19 cellular contexts compared by ENCODE assay signal in genomic region chr4:39435875-39436563, GRCh38. TPM values are rescaled to one million over a fixed set of nuclear protein-coding genes. Genes with fewer than 3 reads are reported as not detected.
DNase-seq lines count a peak whose midpoint lies in the region; ATAC-seq, FAIRE-seq and TF ChIP-seq lines count a peak whose summit lies in the region.
"Had no signal": no experiment of that assay in that cellular context is flagged by ENCODE, and none has a peak within 500 bp of the region (broad histone marks: within the 10 kb centered on the region; RNA-seq: fewer than 3 reads in every experiment).

No MANE protein-coding gene starts in this region.

- no peak overlapping the region for H3K4me2 ChIP-seq in Karpas-422 (ENCODE audit: low read depth, low read length, poor library complexity, severe bottlenecking)
- H3K4me2 ChIP-seq in mammary epithelial cell (ENCODE audit: insufficient read depth, low read depth, low read length): no peak overlapping the region
- H3K4me2 ChIP-seq in mesenchymal stem cell (ENCODE audit: low read length, poor library complexity, severe bottlenecking): no peak overlapping the region

- H3K36me3 Mint-ChIP-seq in natural killer cell treated with Interleukin-12 subunit alpha and Interleukin-12 subunit beta and Interleukin-15 and Interleukin-18, amount 100 ng/mL, for 72 hours: no peaks in the 10 kb centered on the region
- H3K36me3 Mint-ChIP-seq: CD14-positive monocyte had no signal

- H4K20me1 ChIP-seq in Karpas-422 (ENCODE audit: insufficient read depth, low read depth, low read length) (no peaks in the 10 kb centered on the region), mammary epithelial cell (ENCODE audit: insufficient read depth, low read length) (no peaks in the 10 kb centered on the region)

- H3K9ac ChIP-seq in Karpas-422 (ENCODE audit: low read length) (no peak overlapping the region), mammary epithelial cell (ENCODE audit: insufficient read depth, low read length) (no peak overlapping the region), mesenchymal stem cell (ENCODE audit: low read length) (no peak overlapping the region)

- H3K4me3 ChIP-seq in Karpas-422 (ENCODE audit: low read length): no peak overlapping the region
- H3K4me3 ChIP-seq in mammary epithelial cell (replicated peaks in 1 of 3; ENCODE audit: insufficient read depth in 1 of 3, low read depth in 2 of 3, low read length in 3 of 3): no peak overlapping the region
- no peak overlapping the region for H3K4me3 ChIP-seq in mesenchymal stem cell (ENCODE audit: insufficient read depth in 1 of 2, low read depth in 1 of 2, low read length in 2 of 2)
- H3K4me3 ChIP-seq: Peyer's patch, stomach had no signal

- no peaks in the 10 kb centered on the region for H3K36me3 ChIP-seq in Karpas-422 (ENCODE audit: insufficient read depth, low read length)
- H3K36me3 ChIP-seq in mammary epithelial cell (ENCODE audit: insufficient read depth, low read length): no peaks in the 10 kb centered on the region
- H3K36me3 ChIP-seq in mesenchymal stem cell (ENCODE audit: control insufficient read depth in 1 of 2, insufficient read depth in 2 of 2, low read depth in 1 of 2, low read length in 2 of 2): no peaks in the 10 kb centered on the region
- H3K36me3 ChIP-seq: Peyer's patch, stomach had no signal

- no peak overlapping the region for H2BK15ac ChIP-seq in mesenchymal stem cell (ENCODE audit: low read depth, poor library complexity, severe bottlenecking)

- peaks cover 3 to 18% of the 10 kb centered on the region in 2 donors for H3K27me3 Mint-ChIP-seq in natural killer cell treated with Interleukin-12 subunit alpha and Interleukin-12 subunit beta and Interleukin-15 and Interleukin-18, amount 100 ng/mL, for 72 hours

- ATAC-seq in natural killer cell treated with Interleukin-12 subunit alpha and Interleukin-12 subunit beta and Interleukin-15 and Interleukin-18, amount 100 ng/mL, for 72 hours: no peak
- no peak for ATAC-seq in GM18867 (IDR thresholded peaks at IDR 0.05; ENCODE audit: unreplicated experiment)

- H2AK5ac ChIP-seq in mesenchymal stem cell (ENCODE audit: low read length, severe bottlenecking): no peak overlapping the region

- H3K9me3 ChIP-seq in Karpas-422 (ENCODE audit: low read length) (no peaks in the 10 kb centered on the region), mammary epithelial cell (replicated peaks; ENCODE audit: insufficient read depth, low read length) (no peaks in the 10 kb centered on the region), mesenchymal stem cell (ENCODE audit: control insufficient read depth, low read length) (no peaks in the 10 kb centered on the region)
- H3K9me3 ChIP-seq: Peyer's patch, stomach had no signal

- H3K27ac Mint-ChIP-seq in natural killer cell treated with Interleukin-12 subunit alpha and Interleukin-12 subunit beta and Interleukin-15 and Interleukin-18, amount 100 ng/mL, for 72 hours: no peak overlapping the region
- H3K27ac Mint-ChIP-seq: CD14-positive monocyte had no signal

- H2BK120ac ChIP-seq in mesenchymal stem cell (ENCODE audit: low read depth, low read length): no peak overlapping the region

- no peaks in the 10 kb centered on the region for H3K27me3 ChIP-seq in Karpas-422 (ENCODE audit: low read length)
- H3K27me3 ChIP-seq in mammary epithelial cell (ENCODE audit: insufficient read depth, low read length): no peaks in the 10 kb centered on the region
- H3K27me3 ChIP-seq in mesenchymal stem cell (ENCODE audit: control insufficient read depth in 1 of 2, insufficient read depth in 1 of 2, low read length in 2 of 2): peaks cover 8 to 29% of the 10 kb centered on the region in 2 experiments
- H3K27me3 ChIP-seq: Peyer's patch, stomach had no signal

- in situ Hi-C loops in mammary epithelial cell (cut with MboI; ENCODE audit: low sequenced_read_pairs in 2 of 2): no loop called here

- H3K79me1 ChIP-seq in mesenchymal stem cell (replicated peaks; ENCODE audit: low read length, poor library complexity, severe bottlenecking): no peaks in the 10 kb centered on the region

- H3K27ac ChIP-seq in Karpas-422 (ENCODE audit: low read length) (no peak overlapping the region), mammary epithelial cell (ENCODE audit: insufficient read depth, low read depth, low read length) (no peak overlapping the region), mesenchymal stem cell (ENCODE audit: low read length, poor library complexity, severe bottlenecking) (no peak overlapping the region)
- H3K27ac ChIP-seq: Peyer's patch, stomach had no signal

- no peaks in the 10 kb centered on the region for H3K79me2 ChIP-seq in Karpas-422 (ENCODE audit: low read length)
- no peaks in the 10 kb centered on the region for H3K79me2 ChIP-seq in mammary epithelial cell (ENCODE audit: insufficient read depth, low read length)

- WGBS in mammary epithelial cell (ENCODE audit: low coverage, missing lambda C conversion rate): 63% methylated on average over 7 of the region's 7 CpGs
- WGBS in mesenchymal stem cell: 84% methylated on average over 4 of the region's 7 CpGs

- H2BK5ac ChIP-seq in mesenchymal stem cell (ENCODE audit: low read depth, low read length, poor library complexity, severe bottlenecking): no peak overlapping the region

- no peak overlapping the region for H3K18ac ChIP-seq in mesenchymal stem cell (ENCODE audit: low read depth in 1 of 2, low read length in 2 of 2)

- intact Hi-C loops in mammary epithelial cell (cut with micrococcal nuclease): loop anchor here (5.0 kb wide), 1 partner anchor 254 kb away; the partner anchor contains the start of gene WDR19

- H3K4me3 Mint-ChIP-seq in natural killer cell treated with Interleukin-12 subunit alpha and Interleukin-12 subunit beta and Interleukin-15 and Interleukin-18, amount 100 ng/mL, for 72 hours: no peak overlapping the region
- H3K4me3 Mint-ChIP-seq: CD14-positive monocyte had no signal

- CTCF ChIA-PET in mammary epithelial cell (lab: Charles Lee; ENCODE audit: low non-redundant PET): interaction anchor here (0.7 kb wide), 1 partner anchor 291 kb away, joined by 6 read pairs; no protein-coding TSS in a partner anchor

- no peak overlapping the region for H2AFZ ChIP-seq in Karpas-422 (ENCODE audit: low read length)
- no peak overlapping the region for H2AFZ ChIP-seq in mammary epithelial cell (ENCODE audit: low read depth, low read length)
- no peak overlapping the region for H2AFZ ChIP-seq in mesenchymal stem cell (ENCODE audit: low read depth, low read length)

- FAIRE-seq in D721Med (lab: Jason Lieb, UNC): no peak

- H4K8ac ChIP-seq in mesenchymal stem cell (ENCODE audit: low read length): peak overlapping the region; percentile 17

- H3K23ac ChIP-seq in mesenchymal stem cell (ENCODE audit: low read length in 2 of 2): no peak overlapping the region

- no peak overlapping the region for H3K4ac ChIP-seq in mesenchymal stem cell (ENCODE audit: low read depth in 1 of 2, low read length in 2 of 2)

- no peaks in the 10 kb centered on the region for H3K9me3 Mint-ChIP-seq in natural killer cell treated with Interleukin-12 subunit alpha and Interleukin-12 subunit beta and Interleukin-15 and Interleukin-18, amount 100 ng/mL, for 72 hours
- H3K9me3 Mint-ChIP-seq: CD14-positive monocyte had no signal

- TF ChIP-seq CTCF in D721Med (IDR thresholded peaks at IDR 0.05; ENCODE audit: insufficient read depth, missing control alignments) (peak; percentile 40), mammary epithelial cell (conservative IDR thresholded peaks at IDR 0.05 in 1 of 2, IDR thresholded peaks at IDR 0.05 in 1 of 2; ENCODE audit: extremely low read depth in 1 of 2, insufficient read depth in 1 of 2, low read depth in 1 of 2, low read length in 2 of 2) (peak; percentile 2 to 24)

- H4K91ac ChIP-seq in mesenchymal stem cell (ENCODE audit: low read length): no peak overlapping the region

- dilution Hi-C loops in mammary epithelial cell (cut with HindIII; ENCODE audit: low sequenced_read_pairs): no loop called here

- BruUV-seq in mammary epithelial cell (replicated peaks; lab: Mats Ljungman, UMichigan): no TSS peak

- H3K14ac ChIP-seq in mesenchymal stem cell (ENCODE audit: low read length in 2 of 2): no peak overlapping the region

- no peaks in the 10 kb centered on the region for H3K4me1 Mint-ChIP-seq in natural killer cell treated with Interleukin-12 subunit alpha and Interleukin-12 subunit beta and Interleukin-15 and Interleukin-18, amount 100 ng/mL, for 72 hours (ENCODE audit: low read depth in 2 of 2)
- H3K4me1 Mint-ChIP-seq: CD14-positive monocyte had no signal

- no peaks in the 10 kb centered on the region for H3K9me2 ChIP-seq in Karpas-422 (replicated peaks; ENCODE audit: insufficient read depth, low read length)

- no peak overlapping the region for H2BK12ac ChIP-seq in mesenchymal stem cell (ENCODE audit: low read length in 2 of 2)

- DNase-seq in D721Med (ENCODE audit: insufficient read length, low spot score) (no peak), Karpas-422 (peak; percentile 50), mammary epithelial cell (no peak), mesenchymal stem cell (no peak), NCI-H146 treated with DMSO at 0.1 percent for 48 hours (lab: John Stamatoyannopoulos, UW; ENCODE audit: unreplicated experiment) (no peak)
- DNase-seq in natural killer cell treated with Interleukin-12 subunit alpha and Interleukin-12 subunit beta and Interleukin-15 and Interleukin-18, amount 100 ng/mL, for 72 hours (ENCODE audit: low spot score): no peak
- DNase-seq in stimulated activated CD4-positive, alpha-beta T cell treated with anti-CD3 and anti-CD28 coated beads, Interleukin-1b, Interleukin-23, amount 100 ng/mL, for 48 hours: no peak
- DNase-seq: activated CD4-positive, alpha-beta T cell treated with anti-CD3 and anti-CD28 coated beads, Interleukin-2, amount 50 U/mL, for 48 hours; activated effector memory CD4-positive, alpha-beta T cell treated with anti-CD3 and anti-CD28 coated beads, Interleukin-2, amount 50 U/mL, for 16 hours; caudate nucleus; GF-D8; NCI-H2171 treated with DMSO at 0.1 percent for 48 hours; Peyer's patch; retina; stomach had no signal

- no peaks in the 10 kb centered on the region for H3K4me1 ChIP-seq in Karpas-422 (ENCODE audit: low read length)
- H3K4me1 ChIP-seq in mammary epithelial cell (ENCODE audit: insufficient read depth, low read length): no peaks in the 10 kb centered on the region
- peaks cover 2% of the 10 kb centered on the region for H3K4me1 ChIP-seq in mesenchymal stem cell (ENCODE audit: control insufficient read depth, insufficient read depth, low read depth, low read length)
- H3K4me1 ChIP-seq: Peyer's patch, stomach had no signal

RNA-seq across cellular contexts. Expression of gene RPL9, which starts 22.7 kb away (rescaled TPM):
- 3,556 and 5,641 TPM in 2 replicates for total RNA-seq in Karpas-422 (2014; rRNA removed; shearing (Covaris generic); ENCODE audit: low replicate concordance)
- total RNA-seq in mammary epithelial cell: 1,000 to 10,000 TPM in 1 of 2 donors, 100 to 1,000 TPM in 1; 524 to 1,844 TPM
- 1,095 TPM for polyA plus RNA-seq in mammary epithelial cell
- 202 TPM for polyA minus RNA-seq in mammary epithelial cell
- 1,728 TPM for polyA plus RNA-seq in mesenchymal stem cell (2013, experiment 1 of 2)
- 1,807 TPM for polyA plus RNA-seq in mesenchymal stem cell (2013, experiment 2 of 2)
- 1,000 to 10,000 TPM in 1 of 2 donors, 100 to 1,000 TPM in 1; 980 to 1,126 TPM for total RNA-seq in natural killer cell treated with Interleukin-12 subunit alpha and Interleukin-12 subunit beta and Interleukin-15 and Interleukin-18, amount 100 ng/mL, for 72 hours

RNA-seq across cellular contexts. Expression of gene LIAS, which starts 22.8 kb away (rescaled TPM):
- 14.1 and 19.5 TPM in 2 replicates for total RNA-seq in Karpas-422 (2014; rRNA removed; shearing (Covaris generic); ENCODE audit: low replicate concordance)
- 10 to 100 TPM in 1 of 2 donors, 1 to 10 TPM in 1; 8.5 to 17.6 TPM for total RNA-seq in mammary epithelial cell
- polyA plus RNA-seq in mammary epithelial cell: 10.5 TPM
- not detected for polyA minus RNA-seq in mammary epithelial cell
- 8.4 TPM for polyA plus RNA-seq in mesenchymal stem cell (2013, experiment 1 of 2)
- 8.1 TPM for polyA plus RNA-seq in mesenchymal stem cell (2013, experiment 2 of 2)
- total RNA-seq in natural killer cell treated with Interleukin-12 subunit alpha and Interleukin-12 subunit beta and Interleukin-15 and Interleukin-18, amount 100 ng/mL, for 72 hours: 10 to 100 TPM; 19.0 to 33.1 TPM

RNA-seq across cellular contexts. Expression of gene KLB, which starts 29.3 kb away (rescaled TPM):
- not detected in 2 replicates for total RNA-seq in Karpas-422 (2014; rRNA removed; shearing (Covaris generic); ENCODE audit: low replicate concordance)
- under 1 TPM in 1 of 2 donors, not detected in 1; 0.17 TPM for total RNA-seq in mammary epithelial cell
- polyA plus RNA-seq in mammary epithelial cell: not detected
- not detected for polyA minus RNA-seq in mammary epithelial cell
- not detected for polyA plus RNA-seq in mesenchymal stem cell (2013, experiment 1 of 2)
- polyA plus RNA-seq in mesenchymal stem cell (2013, experiment 2 of 2): not detected
- under 1 TPM in 1 of 2 donors, not detected in 1; 0.05 TPM for total RNA-seq in natural killer cell treated with Interleukin-12 subunit alpha and Interleukin-12 subunit beta and Interleukin-15 and Interleukin-18, amount 100 ng/mL, for 72 hours
- total RNA-seq: LHCN-M2; T-helper 2 cell treated with Interferon-gamma antibody and Interleukin-4, amounts not matched to agents 100 ng/mL and 5 ng/mL, for 36 hours had no signal
- polyA plus RNA-seq: CD14-positive monocyte had no signal
